20 cellular contexts compared by ENCODE assay signal in the genomic region with DNA sequence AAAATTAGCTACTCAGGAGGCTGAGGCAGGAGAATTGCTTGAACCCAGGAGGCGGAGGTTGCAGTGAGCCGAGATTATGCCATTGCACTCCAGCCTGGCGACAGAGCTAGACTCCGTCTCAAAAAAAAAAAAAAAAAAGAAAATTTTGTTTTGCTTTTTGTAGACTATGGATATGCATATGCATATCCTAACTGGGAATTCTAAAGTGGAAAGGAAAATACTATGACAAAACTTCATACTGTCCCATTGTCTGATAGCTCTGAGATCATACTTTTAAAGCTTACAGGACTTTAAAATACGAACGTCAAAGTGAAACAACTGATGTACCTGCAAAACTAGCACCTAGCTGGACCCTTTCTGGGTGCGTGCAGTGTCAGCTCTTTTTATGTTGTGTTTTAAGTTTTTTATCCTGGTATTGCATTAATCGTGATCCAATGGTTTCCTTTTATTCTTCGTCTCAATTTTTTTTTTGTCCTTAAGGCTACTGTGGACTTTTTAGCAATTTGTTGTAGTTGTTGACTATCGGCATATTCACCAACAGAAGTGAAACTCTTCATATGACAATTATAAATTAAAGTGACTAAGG. TPM values are rescaled to one million over a fixed set of nuclear protein-coding genes. Genes with fewer than 3 reads are reported as not detected.
A peak's percentile ranks its signal among the peaks of the same experiment; 100 is the strongest.
DNase-seq lines count a peak whose midpoint lies in the region; ATAC-seq, FAIRE-seq and TF ChIP-seq lines count a peak whose summit lies in the region.
"Had no signal": no experiment of that assay in that cellular context is flagged by ENCODE, and none has a peak within 500 bp of the region (broad histone marks: within the 10 kb centered on the region; RNA-seq: fewer than 3 reads in every experiment).

No MANE protein-coding gene starts in this region.

- H3K79me2 ChIP-seq in HepG2 (ENCODE audit: insufficient read depth, low read length), result no peaks in the 10 kb centered on the region

- H3K4me2 ChIP-seq in HepG2 (ENCODE audit: low read depth, low read length), result no peak overlapping the region

- no peak for TF ChIP-seq POLR2A in HepG2 (IDR thresholded peaks at IDR 0.05; ENCODE audit: insufficient read depth in 1 of 2, low read depth in 2 of 2, low read length in 2 of 2)
- no peak for TF ChIP-seq POLR2A in right lobe of liver (IDR thresholded peaks at IDR 0.05)

- peaks cover 7 to 10% of the 10 kb centered on the region in 2 experiments; a peak in 4 of 5 replicates for H3K36me3 ChIP-seq in HepG2 (replicated peaks in 1 of 2; ENCODE audit: control insufficient read depth in 1 of 2, insufficient read depth in 2 of 2, low read length in 2 of 2)
- peaks cover 0 to 7% (median 2%) of the 10 kb centered on the region in 4 donors for H3K36me3 ChIP-seq in right lobe of liver

- no peak for ATAC-seq in HepG2
- no peak for ATAC-seq in right lobe of liver
- peak; percentile 10 for ATAC-seq in HG03342 (IDR thresholded peaks at IDR 0.05; ENCODE audit: unreplicated experiment)
- no peak for ATAC-seq in T-helper 17 cell
- ATAC-seq in GM19397 (IDR thresholded peaks at IDR 0.05; ENCODE audit: unreplicated experiment), result no peak
- ATAC-seq in GM18517 (IDR thresholded peaks at IDR 0.05; ENCODE audit: unreplicated experiment), result no peak
- ATAC-seq in Right ventricle myocardium superior (ENCODE audit: poor library complexity), result no peak

- H3K9ac ChIP-seq in HepG2 (ENCODE audit: insufficient read depth, low read depth, low read length), result no peak overlapping the region

- H3K27ac ChIP-seq in HepG2 (ENCODE audit: extremely low read length, insufficient read depth, low read length) (no peak overlapping the region), right lobe of liver (no peak overlapping the region)
- H3K27ac ChIP-seq: SJSA1, upper lobe of left lung had no signal

- H3K4me1 Mint-ChIP-seq in T-helper 17 cell, result peaks cover 18% of the 10 kb centered on the region

- TF ChIP-seq EP300 in HepG2 (IDR thresholded peaks at IDR 0.05; ENCODE audit: low read depth in 2 of 2, low read length in 2 of 2), result no peak
- TF ChIP-seq EP300 in HepG2 (CRISPR knock-in tag; IDR thresholded peaks at IDR 0.05; ENCODE audit: borderline replicate concordance), result no peak

- H3K27me3 Mint-ChIP-seq in T-helper 17 cell, result no peaks in the 10 kb centered on the region
- H3K27me3 Mint-ChIP-seq: activated B cell treated with CpG ODN at 0.5 μM for 24 hours; activated naive CD8-positive, alpha-beta T cell treated with anti-CD3 and anti-CD28 coated beads, Interleukin-2, amount 10 ng/mL, durations not matched to agents 7 days and 5 days; activated T-cell treated with anti-CD3 and anti-CD28 coated beads, Interleukin-2, amount 50 U/mL, for 24 hours; CD4-positive, alpha-beta memory T cell; natural killer cell treated with Interleukin-12 subunit alpha and Interleukin-12 subunit beta and Interleukin-15 and Interleukin-18, amount 100 ng/mL, for 72 hours; stimulated activated naive B cell treated with anti-CD40 and anti-IgM and Interleukin-4, amounts not matched to agents 10 μg/mL and 1 μg/mL and 100 μg/mL, for 72 hours had no signal

- H3K9me3 ChIP-seq in HepG2 (ENCODE audit: low read length), result no peaks in the 10 kb centered on the region
- no peaks in the 10 kb centered on the region for H3K9me3 ChIP-seq in right lobe of liver
- H3K9me3 ChIP-seq in T-helper 17 cell (ENCODE audit: control insufficient read depth, low read length, poor library complexity, severe bottlenecking), result no peaks in the 10 kb centered on the region
- H3K9me3 ChIP-seq: SJSA1, upper lobe of left lung had no signal

- H3K4me1 ChIP-seq in HepG2 (ENCODE audit: insufficient read depth, low read length), result peaks cover 7% of the 10 kb centered on the region; the same call in 1 of the 2 replicates
- H3K4me1 ChIP-seq in right lobe of liver, result peaks cover 0 to 6% (median 0%) of the 10 kb centered on the region in 4 donors
- H3K4me1 ChIP-seq: SJSA1 had no signal

- CTCF ChIA-PET in HepG2 (lab: Yijun Ruan, JAX; ENCODE audit: low intra/inter-chr PET ratio, low total read pairs), result interaction anchor here (0.9 to 3.4 kb wide), 5 partner anchors 193 to 246 kb away, joined by 3 to 23 read pairs (median 15); no protein-coding TSS in a partner anchor

- TF ChIP-seq CTCF in HepG2 (CRISPR knock-in tag; IDR thresholded peaks at IDR 0.05) (no peak), right lobe of liver (IDR thresholded peaks at IDR 0.05) (no peak)

- no peaks in the 10 kb centered on the region for H4K20me1 ChIP-seq in HepG2 (ENCODE audit: insufficient read depth, low read length)

- H3K4me3 Mint-ChIP-seq in T-helper 17 cell, result no peak overlapping the region
- H3K4me3 Mint-ChIP-seq: activated B cell treated with CpG ODN at 0.5 μM for 24 hours; activated naive CD8-positive, alpha-beta T cell treated with anti-CD3 and anti-CD28 coated beads, Interleukin-2, amount 10 ng/mL, durations not matched to agents 7 days and 5 days; activated T-cell treated with anti-CD3 and anti-CD28 coated beads, Interleukin-2, amount 50 U/mL, for 24 hours; CD4-positive, alpha-beta memory T cell; immature natural killer cell; natural killer cell treated with Interleukin-12 subunit alpha and Interleukin-12 subunit beta and Interleukin-15 and Interleukin-18, amount 100 ng/mL, for 72 hours; stimulated activated naive B cell treated with anti-CD40 and anti-IgM and Interleukin-4, amounts not matched to agents 10 μg/mL and 1 μg/mL and 100 μg/mL, for 72 hours had no signal

- WGBS in HepG2 (ENCODE audit: low lambda C conversion rate), result 87% methylated on average over 10 of the region's 10 CpGs
- 65% methylated on average over 10 of the region's 10 CpGs for WGBS in right lobe of liver (ENCODE audit: insufficient coverage, low coverage, low lambda C conversion rate, missing lambda C conversion rate)

- peaks cover 3% of the 10 kb centered on the region for H3K36me3 Mint-ChIP-seq in T-helper 17 cell (ENCODE audit: low read depth)

- in situ Hi-C loops in HepG2 (cut with HindIII; ENCODE audit: extremely low pct_ligation_motif_present, low pct_unique_long_range_greater_than_20kb), result loop anchor here (5.0 kb wide), 1 partner anchor 245 kb away; no protein-coding TSS in a partner anchor

- no peak for TF ChIP-seq RAD21 in HepG2 (CRISPR knock-in tag; IDR thresholded peaks at IDR 0.05)

- H3K27ac Mint-ChIP-seq in T-helper 17 cell, result peak overlapping the region; percentile 6
- H3K27ac Mint-ChIP-seq: activated B cell treated with CpG ODN at 0.5 μM for 24 hours; activated naive CD8-positive, alpha-beta T cell treated with anti-CD3 and anti-CD28 coated beads, Interleukin-2, amount 10 ng/mL, durations not matched to agents 7 days and 5 days; natural killer cell treated with Interleukin-12 subunit alpha and Interleukin-12 subunit beta and Interleukin-15 and Interleukin-18, amount 100 ng/mL, for 72 hours; stimulated activated naive B cell treated with anti-CD40 and anti-IgM and Interleukin-4, amounts not matched to agents 10 μg/mL and 1 μg/mL and 100 μg/mL, for 72 hours had no signal

- H3K4me3 ChIP-seq in HepG2 (replicated peaks in 1 of 3; ENCODE audit: insufficient read depth in 1 of 3, low read depth in 2 of 3, low read length in 3 of 3) (no peak overlapping the region), right lobe of liver (no peak overlapping the region)
- H3K4me3 ChIP-seq: SJSA1, upper lobe of left lung had no signal

- DNase-seq in HepG2 (ENCODE audit: low spot score) (no peak), right lobe of liver (no peak), T-helper 17 cell (no peak), SKM-1 (lab: John Stamatoyannopoulos, UW; ENCODE audit: unreplicated experiment) (no peak), Right ventricle myocardium superior (no peak)
- DNase-seq: activated B cell treated with CpG ODN at 0.5 μM for 24 hours; activated gamma-delta T cell; activated naive CD8-positive, alpha-beta T cell treated with anti-CD3 and anti-CD28 coated beads, Interleukin-2, amount 10 ng/mL, durations not matched to agents 7 days and 5 days; activated T-cell treated with anti-CD3 and anti-CD28 coated beads, Interleukin-2, amount 50 U/mL, for 24 hours; aorta; effector CD8-positive, alpha-beta T cell; stimulated activated naive B cell treated with anti-CD40 and anti-IgM and Interleukin-4, amounts not matched to agents 10 μg/mL and 1 μg/mL and 100 μg/mL, for 72 hours had no signal

- BruUV-seq in HepG2 (replicated peaks; lab: Mats Ljungman, UMichigan), result no TSS peak

- POLR2A ChIA-PET in HepG2 (lab: Yijun Ruan, JAX), result no interaction called here

- H3K27me3 ChIP-seq in HepG2 (ENCODE audit: control insufficient read depth in 1 of 2, insufficient read depth in 2 of 2, low read length in 2 of 2) (no peaks in the 10 kb centered on the region), right lobe of liver (no peaks in the 10 kb centered on the region)
- H3K27me3 ChIP-seq: SJSA1, upper lobe of left lung had no signal

- intact Hi-C loops in HepG2 (cut with micrococcal nuclease; ENCODE audit: unreplicated experiment) (loop anchor here (1.0 to 2.0 kb wide), 3 partner anchors 64 to 334 kb away; no protein-coding TSS in a partner anchor), right lobe of liver (cut with DNase I) (loop anchor here (5.0 to 10.0 kb wide), 2 partner anchors 230 to 238 kb away; no protein-coding TSS in a partner anchor), Right ventricle myocardium superior (cut with DNase I) (loop anchor here (5.0 kb wide), 2 partner anchors 65 to 235 kb away; a partner anchor contains a TSS)

- H2AFZ ChIP-seq in HepG2 (ENCODE audit: low read length), result no peak overlapping the region

- no peak for FAIRE-seq in HepG2 (lab: Jason Lieb, UNC)

RNA-seq across cellular contexts. Expression of a gene that starts 19.2 kb away (rescaled TPM):
- total RNA-seq in HepG2 (2016; rRNA removed; fragmentation: Illumina TruSeq; extraction: Trizol) (15.2 and 17.7 TPM in 2 replicates), right lobe of liver (1 to 10 TPM; 3.3 to 6.4 (median 4.8) TPM), T-helper 17 cell (10 to 100 TPM; 23.3 to 31.3 TPM), Right ventricle myocardium superior (6.9 TPM)
- total RNA-seq in HepG2 (2016; cell fraction: cytosol; rRNA removed; fragmentation: Illumina TruSeq; extraction: Trizol; ENCODE audit: low read depth), result 1.6 and 2.0 TPM in 2 replicates
- total RNA-seq in HepG2 (2016; cell fraction: insoluble cytoplasmic fraction; rRNA removed; fragmentation: Illumina TruSeq; extraction: Trizol), result 15.9 and 18.4 TPM in 2 replicates
- total RNA-seq in HepG2 (2016; cell fraction: membrane; rRNA removed; fragmentation: Illumina TruSeq; extraction: Trizol), result 5.3 and 5.5 TPM in 2 replicates
- total RNA-seq in HepG2 (2016; cell fraction: nucleus; rRNA removed; fragmentation: Illumina TruSeq; extraction: Trizol), result 13.9 and 19.7 TPM in 2 replicates
- polyA plus RNA-seq in HepG2 (2011; rRNA removed), result 3.9 and 4.2 TPM in 2 replicates
- 5.3 and 5.4 TPM in 2 replicates for polyA plus RNA-seq in HepG2 (2011; cell fraction: cytosol; rRNA removed)
- 4.3 and 5.4 TPM in 2 replicates for polyA plus RNA-seq in HepG2 (2011; cell fraction: nucleus; rRNA removed)
- 4.0 TPM in 2 replicates for polyA plus RNA-seq in HepG2 (2012)
- polyA plus RNA-seq in HepG2 (2016; cell fraction: cytosol; fragmentation: Illumina TruSeq; extraction: Trizol; ENCODE audit: low read depth), result 0.49 and 0.59 TPM in 2 replicates
- polyA plus RNA-seq in HepG2 (2016; cell fraction: insoluble cytoplasmic fraction; fragmentation: Illumina TruSeq; extraction: Trizol; ENCODE audit: low read depth), result 17.4 and 18.3 TPM in 2 replicates
- polyA plus RNA-seq in HepG2 (2016; cell fraction: membrane; fragmentation: Illumina TruSeq; extraction: Trizol; ENCODE audit: low read depth), result 1.9 and 2.2 TPM in 2 replicates
- 9.8 and 12.4 TPM in 2 replicates for polyA plus RNA-seq in HepG2 (2016; cell fraction: nucleus; fragmentation: Illumina TruSeq; extraction: Trizol; ENCODE audit: insufficient read depth, low read depth)
- polyA minus RNA-seq in HepG2 (2011; rRNA and poly(A)+ RNA removed; ENCODE audit: low replicate concordance), result 8.7 and 42.7 TPM in 2 replicates
- polyA minus RNA-seq in HepG2 (2011; cell fraction: cytosol; rRNA and poly(A)+ RNA removed), result 5.3 and 9.5 TPM in 2 replicates
- 23.7 and 28.6 TPM in 2 replicates for polyA minus RNA-seq in HepG2 (2011; cell fraction: nucleus; rRNA and poly(A)+ RNA removed)

RNA-seq across cellular contexts. Expression of a gene that starts 19.6 kb away (rescaled TPM):
- total RNA-seq in HepG2 (2016; rRNA removed; fragmentation: Illumina TruSeq; extraction: Trizol), result 7.9 and 12.0 TPM in 2 replicates
- 0.40 and 0.71 TPM in 2 replicates for total RNA-seq in HepG2 (2016; cell fraction: cytosol; rRNA removed; fragmentation: Illumina TruSeq; extraction: Trizol; ENCODE audit: low read depth)
- total RNA-seq in HepG2 (2016; cell fraction: insoluble cytoplasmic fraction; rRNA removed; fragmentation: Illumina TruSeq; extraction: Trizol), result 7.4 and 10.9 TPM in 2 replicates
- total RNA-seq in HepG2 (2016; cell fraction: membrane; rRNA removed; fragmentation: Illumina TruSeq; extraction: Trizol), result 2.4 and 3.3 TPM in 2 replicates
- total RNA-seq in HepG2 (2016; cell fraction: nucleus; rRNA removed; fragmentation: Illumina TruSeq; extraction: Trizol), result 6.8 and 7.1 TPM in 2 replicates
- 2.1 and 2.4 TPM in 2 replicates for polyA plus RNA-seq in HepG2 (2011; rRNA removed)
- 1.1 and 1.6 TPM in 2 replicates for polyA plus RNA-seq in HepG2 (2011; cell fraction: cytosol; rRNA removed)
- 2.8 and 3.3 TPM in 2 replicates for polyA plus RNA-seq in HepG2 (2011; cell fraction: nucleus; rRNA removed)
- 3.4 TPM in 2 replicates for polyA plus RNA-seq in HepG2 (2012)
- polyA plus RNA-seq in HepG2 (2016; cell fraction: cytosol; fragmentation: Illumina TruSeq; extraction: Trizol; ENCODE audit: low read depth), result 0.14 and 0.19 TPM in 2 replicates
- polyA plus RNA-seq in HepG2 (2016; cell fraction: insoluble cytoplasmic fraction; fragmentation: Illumina TruSeq; extraction: Trizol; ENCODE audit: low read depth), result 6.1 and 6.9 TPM in 2 replicates
- 0.82 and 0.91 TPM in 2 replicates for polyA plus RNA-seq in HepG2 (2016; cell fraction: membrane; fragmentation: Illumina TruSeq; extraction: Trizol; ENCODE audit: low read depth)
- 7.0 and 7.6 TPM in 2 replicates for polyA plus RNA-seq in HepG2 (2016; cell fraction: nucleus; fragmentation: Illumina TruSeq; extraction: Trizol; ENCODE audit: insufficient read depth, low read depth)
- 6.2 and 13.6 TPM in 2 replicates for polyA minus RNA-seq in HepG2 (2011; rRNA and poly(A)+ RNA removed; ENCODE audit: low replicate concordance)
- 5.3 and 6.2 TPM in 2 replicates for polyA minus RNA-seq in HepG2 (2011; cell fraction: cytosol; rRNA and poly(A)+ RNA removed)
- 6.1 and 6.2 TPM in 2 replicates for polyA minus RNA-seq in HepG2 (2011; cell fraction: nucleus; rRNA and poly(A)+ RNA removed)
- 1 to 10 TPM; 5.7 to 7.8 (median 6.8) TPM for total RNA-seq in right lobe of liver
- 10 to 100 TPM; 29.8 to 35.9 TPM for total RNA-seq in T-helper 17 cell
- 10.7 TPM for total RNA-seq in Right ventricle myocardium superior
